ENCODE assay signal across 7 cellular contexts in the genomic region with DNA sequence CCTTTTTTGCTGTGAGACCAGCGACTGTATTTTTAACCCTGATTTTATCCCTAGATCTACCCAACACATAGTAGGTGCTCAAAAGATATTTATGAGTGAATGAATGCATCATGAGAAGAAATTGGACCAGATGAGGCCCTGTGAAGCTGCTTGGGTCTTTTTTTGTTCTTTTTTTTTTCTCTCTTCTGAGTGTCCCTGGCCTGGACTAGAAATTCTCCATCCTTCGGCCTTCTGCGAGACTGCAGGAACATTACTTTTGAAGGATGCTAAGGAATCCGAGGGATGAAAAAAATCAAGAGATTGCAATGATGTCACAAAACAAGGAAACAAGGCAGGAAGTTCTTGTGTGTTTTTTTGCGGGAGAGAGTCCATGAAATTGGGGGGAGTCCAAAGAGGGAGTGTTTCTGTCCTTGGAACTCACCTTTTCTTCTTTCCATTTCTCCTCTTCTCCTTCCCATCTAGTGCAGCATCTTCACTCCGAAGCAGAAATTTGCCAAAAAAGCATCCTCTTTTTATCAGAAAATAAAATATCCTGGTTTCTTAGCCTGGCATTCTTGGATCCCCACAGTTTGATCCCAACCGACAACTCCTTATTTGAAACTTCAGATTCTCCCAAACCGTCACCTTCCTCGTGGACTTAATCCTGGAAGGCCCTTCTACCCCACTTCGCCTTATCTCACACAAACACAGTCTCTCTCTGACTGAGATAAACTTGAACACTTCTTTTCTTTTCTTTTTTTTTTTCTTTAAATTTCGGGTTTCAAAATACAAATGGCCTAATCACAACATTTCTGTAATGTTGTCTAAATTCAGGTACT. TPM values are rescaled to one million over a fixed set of nuclear protein-coding genes. Genes with fewer than 3 reads are reported as not detected.
DNase-seq lines count a peak whose midpoint lies in the region; ATAC-seq and TF ChIP-seq lines count a peak whose summit lies in the region.

No MANE protein-coding gene starts in this region.

- TF ChIP-seq CTCF in Panc1 (IDR thresholded peaks at IDR 0.05): no peak

- in situ Hi-C loops in Panc1 (cut with HindIII; ENCODE audit: low pct_unique_long_range_greater_than_20kb, low sequenced_read_pairs): no loop called here

- ATAC-seq in GM19351 (IDR thresholded peaks at IDR 0.05; ENCODE audit: unreplicated experiment) (peak; percentile 0), Panc1 (0 out of 2 replicates have a peak, but pooled peaks have one; percentile 3), HG03354 (IDR thresholded peaks at IDR 0.05; ENCODE audit: poor library complexity, severe bottlenecking, unreplicated experiment) (no peak), GM18909 (IDR thresholded peaks at IDR 0.05; ENCODE audit: poor library complexity, unreplicated experiment) (no peak), GM18873 (IDR thresholded peaks at IDR 0.05; ENCODE audit: low FRiP score, unreplicated experiment) (no peak)

- POLR2A ChIA-PET in Panc1 (lab: Charles Lee): no interaction called here

- no peak for DNase-seq in Panc1 (ENCODE audit: low read depth, low spot score)
- DNase-seq in effector memory CD4-positive, alpha-beta T cell: no peak

- H3K9me3 ChIP-seq in Panc1 (ENCODE audit: control insufficient read depth, insufficient read depth, low read depth, low read length) (no peaks in the 10 kb centered on the region), muscle layer of colon (ENCODE audit: low read length) (no peaks in the 10 kb centered on the region)
- no peaks in the 10 kb centered on the region for H3K9me3 ChIP-seq in effector memory CD4-positive, alpha-beta T cell (ENCODE audit: control insufficient read depth, low read length)

- BruUV-seq in Panc1 (replicated peaks; lab: Mats Ljungman, UMichigan): TSS peak; percentile 97

- peak overlapping the region; percentile 97 for H3K27ac ChIP-seq in Panc1 (ENCODE audit: low read length)
- H3K27ac ChIP-seq in effector memory CD4-positive, alpha-beta T cell (ENCODE audit: insufficient read depth, low read length, poor library complexity, severe bottlenecking): peak overlapping the region; percentile 73
- H3K27ac ChIP-seq in muscle layer of colon (ENCODE audit: low read depth, low read length): peak overlapping the region; percentile 88

- H3K27me3 ChIP-seq in Panc1 (ENCODE audit: control insufficient read depth, insufficient read depth, low read length) (no peaks in the 10 kb centered on the region), muscle layer of colon (ENCODE audit: control insufficient read depth in 1 of 2, insufficient read depth in 2 of 2, low read length in 2 of 2) (no peaks in the 10 kb centered on the region)
- no peaks in the 10 kb centered on the region for H3K27me3 ChIP-seq in effector memory CD4-positive, alpha-beta T cell (replicated peaks; ENCODE audit: control insufficient read depth, insufficient read depth, low read length, poor library complexity, severe bottlenecking)

- intact Hi-C loops in Panc1 (cut with micrococcal nuclease; ENCODE audit: unreplicated experiment): loop anchor here (5.0 kb wide), 1 partner anchor 188 kb away; no protein-coding TSS in a partner anchor

- CTCF ChIA-PET in Panc1 (lab: Charles Lee): no interaction called here

- H3K4me1 ChIP-seq in Panc1 (ENCODE audit: control insufficient read depth, insufficient read depth, low read length) (peaks cover 15% of the 10 kb centered on the region), muscle layer of colon (ENCODE audit: insufficient read depth, low read length) (peaks cover 25% of the 10 kb centered on the region)
- peaks cover 18% of the 10 kb centered on the region for H3K4me1 ChIP-seq in effector memory CD4-positive, alpha-beta T cell (ENCODE audit: control insufficient read depth, insufficient read depth, low read length, poor library complexity, severe bottlenecking)

- H3K4me3 ChIP-seq in Panc1 (ENCODE audit: low read depth in 2 of 2, low read length in 2 of 2) (peak overlapping the region; percentile 91 to 97), muscle layer of colon (ENCODE audit: low read depth in 1 of 2, low read length in 2 of 2) (peak overlapping the region; percentile 78 to 82)
- H3K4me3 ChIP-seq in effector memory CD4-positive, alpha-beta T cell (ENCODE audit: insufficient read depth, low read depth, low read length, poor library complexity, severe bottlenecking): peak overlapping the region; percentile 98

- peaks cover 9% of the 10 kb centered on the region; the same call in 1 of the 2 replicates for H3K36me3 ChIP-seq in Panc1 (ENCODE audit: control insufficient read depth, insufficient read depth, low read length)
- no peaks in the 10 kb centered on the region for H3K36me3 ChIP-seq in effector memory CD4-positive, alpha-beta T cell (ENCODE audit: control insufficient read depth, insufficient read depth, low read length)
- H3K36me3 ChIP-seq in muscle layer of colon (ENCODE audit: insufficient read depth, low read length): peaks cover 13% of the 10 kb centered on the region

- peak overlapping the region; percentile 94 for H3K9ac ChIP-seq in muscle layer of colon (ENCODE audit: low read length)

RNA-seq across cellular contexts. Expression of a gene that starts 0.7 kb away (rescaled TPM):
- 47.4 TPM for total RNA-seq in Panc1 (2021; ENCODE audit: unreplicated experiment)
- 49.1 TPM for polyA plus RNA-seq in Panc1 (2012; ENCODE audit: insufficient read length)

RNA-seq across cellular contexts. Expression of a gene that starts 18.8 kb away (rescaled TPM):
- total RNA-seq in Panc1 (2021; ENCODE audit: unreplicated experiment): not detected
- not detected for polyA plus RNA-seq in Panc1 (2012; ENCODE audit: insufficient read length)

RNA-seq across cellular contexts. Expression of a gene that starts 26.0 kb away (rescaled TPM):
- 0.15 TPM for total RNA-seq in Panc1 (2021; ENCODE audit: unreplicated experiment)
- 7.5 TPM for polyA plus RNA-seq in Panc1 (2012; ENCODE audit: insufficient read length)

RNA-seq across cellular contexts. Expression of a gene that starts 37.0 kb away (rescaled TPM):
- 32.5 TPM for total RNA-seq in Panc1 (2021; ENCODE audit: unreplicated experiment)
- 55.7 TPM for polyA plus RNA-seq in Panc1 (2012; ENCODE audit: insufficient read length)

RNA-seq across cellular contexts. Expression of a gene that starts 49.6 kb away (rescaled TPM):
- 19.8 TPM for total RNA-seq in Panc1 (2021; ENCODE audit: unreplicated experiment)
- polyA plus RNA-seq in Panc1 (2012; ENCODE audit: insufficient read length): 23.1 TPM

Comparison
In these comparisons a context has a peak if more than half of its experiments do, and no peak if none do; other contexts are left out.
1. ATAC-seq: peak in GM19351 (single experiment) and Panc1 (single experiment); none in HG03354 (single experiment), GM18909 (single experiment) and GM18873 (single experiment).
2. Peak in every context shown above with its lines, with median percentiles within 50 percentile points of each other: H3K27ac ChIP-seq and H3K4me3 ChIP-seq.